Comparison of ENCODE assay signal across 1 cellular context in genomic region chr5:145479271-145479670, GRCh38.
TF ChIP-seq lines count a peak whose summit lies in the region.

No MANE protein-coding gene starts in this region.

TF ChIP-seq in H1, 55 proteins besides CTCF, POLR2A, EP300 and RAD21 (continued from another document):
- TF ChIP-seq KDM4A (IDR thresholded peaks at IDR 0.05; ENCODE audit: low read depth, low read length, severe bottlenecking) (no peak), BCL11A (IDR thresholded peaks at IDR 0.05; ENCODE audit: low read depth in 2 of 2, low read length in 2 of 2) (no peak), MAX (IDR thresholded peaks at IDR 0.05) (no peak), SRF (IDR thresholded peaks at IDR 0.05; ENCODE audit: low read depth, low read length) (no peak), NANOG (IDR thresholded peaks at IDR 0.05; ENCODE audit: insufficient read depth, low read depth, low read length, poor library complexity, severe bottlenecking) (no peak), HDAC6 (IDR thresholded peaks at IDR 0.05; ENCODE audit: low read depth, low read length) (no peak), POU5F1 (IDR thresholded peaks at IDR 0.05; ENCODE audit: low read depth, low read length) (no peak), JUN (IDR thresholded peaks at IDR 0.05; ENCODE audit: low read depth, low read length) (no peak), JUND (IDR thresholded peaks at IDR 0.05; ENCODE audit: low read length) (no peak), SP1 (IDR thresholded peaks at IDR 0.05; ENCODE audit: low read depth, low read length) (no peak), SIN3A (conservative IDR thresholded peaks at IDR 0.05 in 1 of 2, IDR thresholded peaks at IDR 0.05 in 1 of 2; ENCODE audit: low read depth in 1 of 2, low read length in 2 of 2) (no peak)
- TF ChIP-seq, protein P1, sequence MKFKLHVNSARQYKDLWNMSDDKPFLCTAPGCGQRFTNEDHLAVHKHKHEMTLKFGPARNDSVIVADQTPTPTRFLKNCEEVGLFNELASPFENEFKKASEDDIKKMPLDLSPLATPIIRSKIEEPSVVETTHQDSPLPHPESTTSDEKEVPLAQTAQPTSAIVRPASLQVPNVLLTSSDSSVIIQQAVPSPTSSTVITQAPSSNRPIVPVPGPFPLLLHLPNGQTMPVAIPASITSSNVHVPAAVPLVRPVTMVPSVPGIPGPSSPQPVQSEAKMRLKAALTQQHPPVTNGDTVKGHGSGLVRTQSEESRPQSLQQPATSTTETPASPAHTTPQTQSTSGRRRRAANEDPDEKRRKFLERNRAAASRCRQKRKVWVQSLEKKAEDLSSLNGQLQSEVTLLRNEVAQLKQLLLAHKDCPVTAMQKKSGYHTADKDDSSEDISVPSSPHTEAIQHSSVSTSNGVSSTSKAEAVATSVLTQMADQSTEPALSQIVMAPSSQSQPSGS (IDR thresholded peaks at IDR 0.05; ENCODE audit: low read length) = no peak
- TF ChIP-seq, protein P2, sequence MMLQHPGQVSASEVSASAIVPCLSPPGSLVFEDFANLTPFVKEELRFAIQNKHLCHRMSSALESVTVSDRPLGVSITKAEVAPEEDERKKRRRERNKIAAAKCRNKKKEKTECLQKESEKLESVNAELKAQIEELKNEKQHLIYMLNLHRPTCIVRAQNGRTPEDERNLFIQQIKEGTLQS (IDR thresholded peaks at IDR 0.05; ENCODE audit: insufficient read depth, low read depth, low read length) = no peak
